ENCODE assay signal across 23 cellular contexts in the genomic region with DNA sequence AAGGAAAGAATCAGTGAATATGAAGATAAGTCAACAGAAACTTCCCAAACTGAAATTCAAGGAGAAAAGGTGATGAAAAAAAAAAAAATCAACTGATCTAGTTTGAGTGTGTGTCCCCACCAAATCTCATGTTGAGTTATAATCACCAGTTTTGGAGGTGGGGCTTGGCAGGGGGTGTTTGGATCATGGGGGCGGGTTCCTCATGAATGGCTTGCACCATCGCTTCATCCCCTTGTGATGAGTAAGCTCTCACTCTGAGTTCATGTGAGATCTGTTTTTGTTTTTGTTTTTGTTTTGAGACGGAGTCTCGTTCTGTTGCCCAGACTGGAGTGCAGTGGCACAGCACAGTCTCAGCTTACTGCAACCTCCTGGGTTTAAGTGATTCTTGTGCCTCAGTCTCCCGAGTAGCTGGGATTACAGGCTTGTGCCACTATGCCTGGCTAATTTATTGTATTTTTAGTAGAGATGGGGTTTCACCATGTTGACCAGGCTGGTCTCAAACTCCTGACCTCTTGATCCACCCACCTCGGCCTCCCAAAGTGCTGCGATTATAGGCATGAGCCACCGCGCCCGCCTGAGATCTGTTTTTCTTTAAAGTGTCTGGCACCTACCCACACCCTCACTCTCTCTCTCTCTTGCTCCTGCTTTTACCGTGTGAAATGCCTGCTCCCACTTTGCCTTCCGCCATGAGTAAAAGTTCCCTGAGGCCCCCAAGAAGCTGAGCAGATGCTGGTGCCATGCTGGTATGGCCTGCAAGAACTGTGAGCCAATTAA. TPM values are rescaled to one million over a fixed set of nuclear protein-coding genes. Genes with fewer than 3 reads are reported as not detected.
A peak's percentile ranks its signal among the peaks of the same experiment; 100 is the strongest.
DNase-seq lines count a peak whose midpoint lies in the region; ATAC-seq, FAIRE-seq and TF ChIP-seq lines count a peak whose summit lies in the region.
"Had no signal": no experiment of that assay in that cellular context is flagged by ENCODE, and none has a peak within 500 bp of the region (broad histone marks: within the 10 kb centered on the region; RNA-seq: fewer than 3 reads in every experiment).

No MANE protein-coding gene starts in this region.

- H3K79me2 ChIP-seq in keratinocyte (ENCODE audit: control insufficient read depth, insufficient read depth, low read length) = peaks cover 3% of the 10 kb centered on the region

- no peak for TF ChIP-seq CTCF in keratinocyte (optimal IDR thresholded peaks at IDR 0.05 in 1 of 3, IDR thresholded peaks at IDR 0.05 in 1 of 3, conservative IDR thresholded peaks at IDR 0.05 in 1 of 3; ENCODE audit: extremely low read depth in 1 of 3, insufficient read depth in 2 of 3, low read length in 3 of 3)
- no peak for TF ChIP-seq CTCF in testis (IDR thresholded peaks at IDR 0.05)

- H3K9me1 ChIP-seq in keratinocyte (ENCODE audit: control insufficient read depth, extremely low read depth, insufficient read depth, low read length) = no peaks in the 10 kb centered on the region

- H3K27me3 ChIP-seq in keratinocyte (ENCODE audit: control insufficient read depth, extremely low read depth, insufficient read depth, low read length) = no peaks in the 10 kb centered on the region
- no peaks in the 10 kb centered on the region for H3K27me3 ChIP-seq in testis
- H3K27me3 ChIP-seq: adrenal gland had no signal

- no peak overlapping the region for H3K4me3 ChIP-seq in keratinocyte (ENCODE audit: control insufficient read depth in 2 of 3, extremely low read depth in 1 of 3, insufficient read depth in 2 of 3, low read depth in 1 of 3, low read length in 3 of 3)
- H3K4me3 ChIP-seq in testis = no peak overlapping the region
- H3K4me3 ChIP-seq: adrenal gland had no signal

- DNase-seq in activated CD8-positive, alpha-beta memory T cell treated with anti-CD3 and anti-CD28 coated beads, Interleukin-2, amount 50 U/mL, for 48 hours = peak; percentile 50
- no peak for DNase-seq in activated CD8-positive, alpha-beta memory T cell treated with anti-CD3 and anti-CD28 coated beads, Interleukin-2, amount 10 ng/mL, durations not matched to agents 7 days and 5 days
- DNase-seq in amniotic epithelial cell (ENCODE audit: low read depth) (peak; percentile 25), keratinocyte (ENCODE audit: low read depth, low spot score) (no peak), testis (peak; percentile 6), NCI-H2171 (lab: John Stamatoyannopoulos, UW) (no peak)
- DNase-seq in stimulated activated CD4-positive, alpha-beta T cell treated with anti-CD3 and anti-CD28 coated beads, Interleukin-4, amount 100 ng/mL, for 1 hour = no peak
- DNase-seq: ACHN; activated CD4-positive, alpha-beta T cell treated with anti-CD3 and anti-CD28 coated beads for 4 hours; DMS53; effector CD8-positive, alpha-beta T cell; MM.1S; NCI-H2029; NCI-H446; NK-92 treated with Interleukin-12 subunit alpha and Interleukin-12 subunit beta, amount 100 ng/mL, for 24 hours; SK-N-SH; stimulated activated naive CD4-positive, alpha-beta T cell treated with Interleukin-2 at 50 U/mL for 16 hours had no signal

- H3K27ac Mint-ChIP-seq in activated CD8-positive, alpha-beta memory T cell treated with anti-CD3 and anti-CD28 coated beads, Interleukin-2, amount 10 ng/mL, durations not matched to agents 7 days and 5 days = no peak overlapping the region

- H3K36me3 Mint-ChIP-seq in activated CD8-positive, alpha-beta memory T cell treated with anti-CD3 and anti-CD28 coated beads, Interleukin-2, amount 10 ng/mL, durations not matched to agents 7 days and 5 days = no peaks in the 10 kb centered on the region
- H3K36me3 Mint-ChIP-seq: CD14-positive monocyte, IgD-negative memory B cell had no signal

- CTCF ChIA-PET in activated CD8-positive, alpha-beta memory T cell treated with anti-CD3 and anti-CD28 coated beads, Interleukin-2, amount 10 ng/mL, durations not matched to agents 7 days and 5 days (lab: Charles Lee) = no interaction called here

- no peak overlapping the region for H3K4me2 ChIP-seq in keratinocyte (ENCODE audit: control insufficient read depth, extremely low read depth, insufficient read depth, low read depth, low read length)
- H3K4me2 ChIP-seq: SK-N-SH had no signal

- no peak for TF ChIP-seq POLR2A in testis (IDR thresholded peaks at IDR 0.05)

- no peaks in the 10 kb centered on the region for H4K20me1 ChIP-seq in keratinocyte (ENCODE audit: control insufficient read depth, extremely low read depth, insufficient read depth, low read length)

- dilution Hi-C loops in keratinocyte (cut with MboI; ENCODE audit: extremely low pct_ligation_motif_present, low sequenced_read_pairs) = no loop called here

- H3K4me1 ChIP-seq in keratinocyte (ENCODE audit: control insufficient read depth, extremely low read depth, insufficient read depth, low read length) (peaks cover 10% of the 10 kb centered on the region), testis (no peaks in the 10 kb centered on the region)

- ATAC-seq in activated CD8-positive, alpha-beta memory T cell treated with anti-CD3 and anti-CD28 coated beads, Interleukin-2, amount 10 ng/mL, durations not matched to agents 7 days and 5 days = no peak
- ATAC-seq in GM19035 (IDR thresholded peaks at IDR 0.05; ENCODE audit: unreplicated experiment) = no peak

- peaks cover 0 to 2% of the 10 kb centered on the region in 2 experiments for H3K36me3 ChIP-seq in keratinocyte (ENCODE audit: control insufficient read depth in 2 of 2, extremely low read depth in 1 of 2, insufficient read depth in 2 of 2, low read length in 2 of 2)
- H3K36me3 ChIP-seq in testis (ENCODE audit: low read depth, missing control alignments) = no peaks in the 10 kb centered on the region
- H3K36me3 ChIP-seq: adrenal gland had no signal

- H3K4me3 Mint-ChIP-seq in activated CD8-positive, alpha-beta memory T cell treated with anti-CD3 and anti-CD28 coated beads, Interleukin-2, amount 10 ng/mL, durations not matched to agents 7 days and 5 days = no peak overlapping the region

- peaks cover 15% of the 10 kb centered on the region for H3K27me3 Mint-ChIP-seq in activated CD8-positive, alpha-beta memory T cell treated with anti-CD3 and anti-CD28 coated beads, Interleukin-2, amount 10 ng/mL, durations not matched to agents 7 days and 5 days

- H3K9me3 ChIP-seq in keratinocyte (ENCODE audit: control insufficient read depth, low read depth, low read length) (no peaks in the 10 kb centered on the region), testis (no peaks in the 10 kb centered on the region)
- H3K9me3 ChIP-seq: adrenal gland, SK-N-SH had no signal

- intact Hi-C loops in testis (cut with DNase I; ENCODE audit: low total_unique reads) = no loop called here

- no peaks in the 10 kb centered on the region for H3K9me3 Mint-ChIP-seq in activated CD8-positive, alpha-beta memory T cell treated with anti-CD3 and anti-CD28 coated beads, Interleukin-2, amount 10 ng/mL, durations not matched to agents 7 days and 5 days (ENCODE audit: low read depth)
- H3K9me3 Mint-ChIP-seq: IgD-negative memory B cell had no signal

- no peak overlapping the region for H2AFZ ChIP-seq in keratinocyte (ENCODE audit: control insufficient read depth, low read length)

- peaks cover 26% of the 10 kb centered on the region for H3K4me1 Mint-ChIP-seq in activated CD8-positive, alpha-beta memory T cell treated with anti-CD3 and anti-CD28 coated beads, Interleukin-2, amount 10 ng/mL, durations not matched to agents 7 days and 5 days

- no peak overlapping the region for H3K27ac ChIP-seq in keratinocyte (ENCODE audit: control insufficient read depth, insufficient read depth, low read length)
- no peak overlapping the region for H3K27ac ChIP-seq in testis
- H3K27ac ChIP-seq: adrenal gland had no signal

- H3K9ac ChIP-seq in keratinocyte (ENCODE audit: control insufficient read depth, extremely low read depth, insufficient read depth, low read length) = no peak overlapping the region
- H3K9ac ChIP-seq: SK-N-SH had no signal

- 90% methylated on average over 12 of the region's 12 CpGs for WGBS in testis, 2 donors

- peak; percentile 5 for FAIRE-seq in keratinocyte (lab: Jason Lieb, UNC)
- FAIRE-seq: H54, RCC 7860 had no signal

RNA-seq across cellular contexts. Expression of gene SLC66A2, which starts 4.0 kb away (rescaled TPM):
- total RNA-seq in activated CD8-positive, alpha-beta memory T cell treated with anti-CD3 and anti-CD28 coated beads, Interleukin-2, amount 10 ng/mL, durations not matched to agents 7 days and 5 days = 10 to 100 TPM; 23.4 TPM
- polyA plus RNA-seq in keratinocyte (16.3 to 32.4 TPM (median 19.8 TPM) in 3 replicates), testis (ENCODE audit: insufficient read depth, low read depth, low replicate concordance) (72.5 TPM)
- 21.3 TPM for polyA plus RNA-seq in keratinocyte (2011; ENCODE audit: low read depth)
- polyA plus RNA-seq in keratinocyte (2011; cell fraction: cytosol; rRNA removed) = 10.8 and 28.7 TPM in 2 replicates
- polyA plus RNA-seq in keratinocyte (2011; cell fraction: nucleus; rRNA removed) = 17.4 and 24.0 TPM in 2 replicates
- 33.0 and 39.1 TPM in 2 replicates for polyA plus RNA-seq in keratinocyte (2012; ENCODE audit: low replicate concordance)
- 16.8 to 40.5 TPM (median 26.5 TPM) in 3 replicates for polyA minus RNA-seq in keratinocyte
- polyA minus RNA-seq in keratinocyte (2011; cell fraction: cytosol; rRNA and poly(A)+ RNA removed) = 53.1 TPM
- 16.2 and 19.7 TPM in 2 replicates for polyA minus RNA-seq in keratinocyte (2011; cell fraction: nucleus; rRNA and poly(A)+ RNA removed)
- total RNA-seq in testis = 100 to 1,000 TPM in 1 of 2 donors, 10 to 100 TPM in 1; 87.0 to 143 TPM

RNA-seq across cellular contexts. Expression of gene HSBP1L1, which starts 9.0 kb away (rescaled TPM):
- 1 to 10 TPM; 1.1 to 5.0 TPM for total RNA-seq in activated CD8-positive, alpha-beta memory T cell treated with anti-CD3 and anti-CD28 coated beads, Interleukin-2, amount 10 ng/mL, durations not matched to agents 7 days and 5 days
- polyA plus RNA-seq in keratinocyte (28.7 to 49.6 TPM (median 35.9 TPM) in 3 replicates), testis (ENCODE audit: insufficient read depth, low read depth, low replicate concordance) (6.0 TPM)
- polyA plus RNA-seq in keratinocyte (2011; ENCODE audit: low read depth) = 55.9 TPM
- polyA plus RNA-seq in keratinocyte (2011; cell fraction: cytosol; rRNA removed) = 26.0 and 27.3 TPM in 2 replicates
- 47.1 and 59.1 TPM in 2 replicates for polyA plus RNA-seq in keratinocyte (2011; cell fraction: nucleus; rRNA removed)
- 31.4 and 41.1 TPM in 2 replicates for polyA plus RNA-seq in keratinocyte (2012; ENCODE audit: low replicate concordance)
- 4.9 to 9.0 TPM (median 7.5 TPM) in 3 replicates for polyA minus RNA-seq in keratinocyte
- 4.4 TPM for polyA minus RNA-seq in keratinocyte (2011; cell fraction: cytosol; rRNA and poly(A)+ RNA removed)
- polyA minus RNA-seq in keratinocyte (2011; cell fraction: nucleus; rRNA and poly(A)+ RNA removed) = 8.5 and 10.8 TPM in 2 replicates
- total RNA-seq in testis = 1 to 10 TPM; 5.0 to 6.6 TPM

RNA-seq across cellular contexts. Expression of gene TXNL4A, which starts 32.9 kb away (rescaled TPM):
- 100 to 1,000 TPM; 140 to 151 TPM for total RNA-seq in activated CD8-positive, alpha-beta memory T cell treated with anti-CD3 and anti-CD28 coated beads, Interleukin-2, amount 10 ng/mL, durations not matched to agents 7 days and 5 days
- polyA plus RNA-seq in keratinocyte (89.9 to 142 TPM (median 98.4 TPM) in 3 replicates), testis (ENCODE audit: insufficient read depth, low read depth, low replicate concordance) (158 TPM)
- 191 TPM for polyA plus RNA-seq in keratinocyte (2011; ENCODE audit: low read depth)
- 102 and 125 TPM in 2 replicates for polyA plus RNA-seq in keratinocyte (2011; cell fraction: cytosol; rRNA removed)
- 40.2 and 40.7 TPM in 2 replicates for polyA plus RNA-seq in keratinocyte (2011; cell fraction: nucleus; rRNA removed)
- 96.6 and 119 TPM in 2 replicates for polyA plus RNA-seq in keratinocyte (2012; ENCODE audit: low replicate concordance)
- 37.6 to 47.8 TPM (median 38.7 TPM) in 3 replicates for polyA minus RNA-seq in keratinocyte
- polyA minus RNA-seq in keratinocyte (2011; cell fraction: cytosol; rRNA and poly(A)+ RNA removed) = 90.5 TPM
- 4.9 and 9.6 TPM in 2 replicates for polyA minus RNA-seq in keratinocyte (2011; cell fraction: nucleus; rRNA and poly(A)+ RNA removed)
- total RNA-seq in testis = 10 to 100 TPM; 37.4 to 47.0 TPM

Comparison
In these comparisons a context has a peak if more than half of its experiments do, and no peak if none do; other contexts are left out.
1. DNase-seq: peak in activated CD8-positive, alpha-beta memory T cell treated with anti-CD3 and anti-CD28 coated beads, Interleukin-2, amount 50 U/mL, for 48 hours (single experiment), amniotic epithelial cell (single experiment) and testis (single experiment); none in activated CD8-positive, alpha-beta memory T cell treated with anti-CD3 and anti-CD28 coated beads, Interleukin-2, amount 10 ng/mL, durations not matched to agents 7 days and 5 days (single experiment), keratinocyte (single experiment), stimulated activated CD4-positive, alpha-beta T cell treated with anti-CD3 and anti-CD28 coated beads, Interleukin-4, amount 100 ng/mL, for 1 hour (single experiment) and NCI-H2171 (single experiment).